24 cellular contexts compared by ENCODE assay signal in the genomic region with DNA sequence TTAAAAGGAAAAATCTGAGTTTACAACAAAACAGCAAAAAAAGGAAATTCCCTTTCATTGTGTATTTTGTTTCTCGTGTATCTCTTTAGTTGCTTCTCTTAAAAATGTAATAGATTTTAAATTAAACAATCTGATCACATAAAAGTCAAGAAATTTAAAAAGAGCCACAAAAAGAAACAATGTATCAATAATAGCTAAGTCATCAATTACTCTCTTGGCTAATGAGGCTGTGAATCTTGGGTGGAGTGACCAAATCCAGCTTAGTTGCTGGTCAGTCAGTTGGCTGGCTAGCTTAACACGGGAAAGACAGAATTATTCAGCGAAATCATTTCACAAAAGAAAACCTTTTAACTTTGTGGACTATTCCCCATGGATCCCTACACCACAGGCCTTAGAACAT. TPM values are rescaled to one million over a fixed set of nuclear protein-coding genes. Genes with fewer than 3 reads are reported as not detected.
A peak's percentile ranks its signal among the peaks of the same experiment; 100 is the strongest.
DNase-seq lines count a peak whose midpoint lies in the region; ATAC-seq and TF ChIP-seq lines count a peak whose summit lies in the region.
"Had no signal": no experiment of that assay in that cellular context is flagged by ENCODE, and none has a peak within 500 bp of the region (broad histone marks: within the 10 kb centered on the region; RNA-seq: fewer than 3 reads in every experiment).

No MANE protein-coding gene starts in this region.

- no peak overlapping the region for H3K27ac ChIP-seq in CD8-positive, alpha-beta T cell (ENCODE audit: low read depth, low read length)
- H3K27ac ChIP-seq: 22Rv1, RWPE1, SK-N-MC, upper lobe of left lung had no signal

- POLR2A ChIA-PET in CD8-positive, alpha-beta T cell (lab: Charles Lee), result interaction anchor here (0.7 kb wide), 1 partner anchor 12 kb away, joined by 3 read pairs; no protein-coding TSS in a partner anchor
- POLR2A ChIA-PET in naive thymus-derived CD8-positive, alpha-beta T cell (lab: Charles Lee), result interaction anchor here (1.8 to 6.5 kb wide), 2 partner anchors 9 to 59 kb away, joined by 4 to 73 read pairs; no protein-coding TSS in a partner anchor

- no peak overlapping the region for H3K4me3 ChIP-seq in CD8-positive, alpha-beta T cell (ENCODE audit: low read depth, low read length)
- H3K4me3 ChIP-seq: gastroesophageal sphincter, SK-N-MC, upper lobe of left lung had no signal

- TF ChIP-seq CTCF in CD8-positive, alpha-beta T cell (IDR thresholded peaks at IDR 0.05), result no peak

- H3K4me1 ChIP-seq in CD8-positive, alpha-beta T cell (ENCODE audit: insufficient read depth, low read length), result peaks cover 47% of the 10 kb centered on the region

- peaks cover 51% of the 10 kb centered on the region for H3K4me1 Mint-ChIP-seq in T-helper 1 cell treated with Interleukin-12 subunit alpha and Interleukin-12 subunit beta and Interleukin-4 antibody, amounts not matched to agents 30 μg/mL and 1 μg/mL, for 36 hours (ENCODE audit: low read depth)
- peaks cover 57% of the 10 kb centered on the region for H3K4me1 Mint-ChIP-seq in CD8-positive, alpha-beta T cell (ENCODE audit: low read depth)
- H3K4me1 Mint-ChIP-seq in T-helper 17 cell, result peaks cover 61% of the 10 kb centered on the region
- H3K4me1 Mint-ChIP-seq in naive thymus-derived CD8-positive, alpha-beta T cell, result peaks cover 30 to 67% (median 58%) of the 10 kb centered on the region in 4 donors

- no peaks in the 10 kb centered on the region for H3K9me3 Mint-ChIP-seq in T-helper 1 cell treated with Interleukin-12 subunit alpha and Interleukin-12 subunit beta and Interleukin-4 antibody, amounts not matched to agents 30 μg/mL and 1 μg/mL, for 36 hours
- no peaks in the 10 kb centered on the region for H3K9me3 Mint-ChIP-seq in CD8-positive, alpha-beta T cell
- H3K9me3 Mint-ChIP-seq in naive thymus-derived CD8-positive, alpha-beta T cell, result no peaks in the 10 kb centered on the region
- H3K9me3 Mint-ChIP-seq: dendritic cell treated with granulocyte-macrophage colony-stimulating factor and Interleukin-4, amounts not matched to agents 40 ng/mL and 50 ng/mL, for 4 days had no signal

- DNase-seq in T-helper 1 cell, result no peak
- no peak for DNase-seq in CD8-positive, alpha-beta T cell
- DNase-seq in T-helper 17 cell, result no peak
- no peak for DNase-seq in naive thymus-derived CD8-positive, alpha-beta T cell
- no peak for DNase-seq in cerebellar cortex (ENCODE audit: low spot score)
- DNase-seq: activated CD4-positive, alpha-beta T cell treated with anti-CD3 and anti-CD28 coated beads, Interleukin-2, amount 50 U/mL, for 4 hours; activated gamma-delta T cell treated with Interleukin-2 at 50 U/mL for 16 hours; aorta; COR-L47; islet precursor cell; Kasumi-1; NCI-H187 treated with DMSO at 0.1 percent for 48 hours; NCI-H2227 treated with DMSO at 0.1 percent for 48 hours; NCI-H69; T-helper 9 cell; upper lobe of left lung had no signal

- no peaks in the 10 kb centered on the region for H3K36me3 Mint-ChIP-seq in T-helper 1 cell treated with Interleukin-12 subunit alpha and Interleukin-12 subunit beta and Interleukin-4 antibody, amounts not matched to agents 30 μg/mL and 1 μg/mL, for 36 hours (ENCODE audit: low read depth)
- peaks cover 6% of the 10 kb centered on the region for H3K36me3 Mint-ChIP-seq in CD8-positive, alpha-beta T cell
- no peaks in the 10 kb centered on the region for H3K36me3 Mint-ChIP-seq in T-helper 17 cell (ENCODE audit: low read depth)
- no peaks in the 10 kb centered on the region for H3K36me3 Mint-ChIP-seq in naive thymus-derived CD8-positive, alpha-beta T cell

- ATAC-seq in CD8-positive, alpha-beta T cell, result no peak
- no peak for ATAC-seq in T-helper 17 cell
- ATAC-seq in naive thymus-derived CD8-positive, alpha-beta T cell, result no peak
- ATAC-seq in GM21360 (IDR thresholded peaks at IDR 0.05; ENCODE audit: unreplicated experiment), result no peak
- no peak for ATAC-seq in HG03175 (IDR thresholded peaks at IDR 0.05; ENCODE audit: unreplicated experiment)
- ATAC-seq: gastroesophageal sphincter had no signal

- no peaks in the 10 kb centered on the region for H3K9me3 ChIP-seq in CD8-positive, alpha-beta T cell (ENCODE audit: low read length)
- H3K9me3 ChIP-seq in T-helper 17 cell (ENCODE audit: control insufficient read depth, low read length, poor library complexity, severe bottlenecking), result no peaks in the 10 kb centered on the region
- H3K9me3 ChIP-seq: gastroesophageal sphincter, upper lobe of left lung had no signal

- peak overlapping the region; percentile 16 for H3K4me3 Mint-ChIP-seq in T-helper 1 cell treated with Interleukin-12 subunit alpha and Interleukin-12 subunit beta and Interleukin-4 antibody, amounts not matched to agents 30 μg/mL and 1 μg/mL, for 36 hours
- H3K4me3 Mint-ChIP-seq in CD8-positive, alpha-beta T cell, result no peak overlapping the region
- H3K4me3 Mint-ChIP-seq in T-helper 17 cell, result peak overlapping the region; percentile 94
- peak overlapping the region in 9 of 10 donors; percentile 16 to 98 (median 46) for H3K4me3 Mint-ChIP-seq in naive thymus-derived CD8-positive, alpha-beta T cell
- H3K4me3 Mint-ChIP-seq: dendritic cell treated with granulocyte-macrophage colony-stimulating factor and Interleukin-4, amounts not matched to agents 40 ng/mL and 50 ng/mL, for 4 days had no signal

- CTCF ChIA-PET in CD8-positive, alpha-beta T cell (lab: Charles Lee), result interaction anchor here (1.3 to 5.1 kb wide), 3 partner anchors 16 to 108 kb away, joined by 5 to 30 read pairs (median 6); no protein-coding TSS in a partner anchor

- intact Hi-C loops in CD8-positive, alpha-beta T cell (cut with DNase I, micrococcal nuclease), result loop anchor here in 1 of 2 experiments (10.0 kb wide), 1 partner anchor 302 kb away; the partner anchor contains the start of gene DCP1A

- H3K27ac Mint-ChIP-seq in T-helper 1 cell treated with Interleukin-12 subunit alpha and Interleukin-12 subunit beta and Interleukin-4 antibody, amounts not matched to agents 30 μg/mL and 1 μg/mL, for 36 hours, result no peak overlapping the region
- peak overlapping the region; percentile 0 for H3K27ac Mint-ChIP-seq in CD8-positive, alpha-beta T cell
- H3K27ac Mint-ChIP-seq in T-helper 17 cell, result peak overlapping the region; percentile 98
- peak overlapping the region in 6 of 10 donors; percentile 26 to 99 (median 97) for H3K27ac Mint-ChIP-seq in naive thymus-derived CD8-positive, alpha-beta T cell
- H3K27ac Mint-ChIP-seq: dendritic cell treated with granulocyte-macrophage colony-stimulating factor and Interleukin-4, amounts not matched to agents 40 ng/mL and 50 ng/mL, for 4 days had no signal

- peaks cover 11% of the 10 kb centered on the region for H3K27me3 Mint-ChIP-seq in T-helper 1 cell treated with Interleukin-12 subunit alpha and Interleukin-12 subunit beta and Interleukin-4 antibody, amounts not matched to agents 30 μg/mL and 1 μg/mL, for 36 hours (ENCODE audit: low read depth)
- no peaks in the 10 kb centered on the region for H3K27me3 Mint-ChIP-seq in CD8-positive, alpha-beta T cell (ENCODE audit: low read depth)
- no peaks in the 10 kb centered on the region for H3K27me3 Mint-ChIP-seq in T-helper 17 cell
- H3K27me3 Mint-ChIP-seq in naive thymus-derived CD8-positive, alpha-beta T cell, result no peaks in the 10 kb centered on the region

- no peaks in the 10 kb centered on the region for H3K27me3 ChIP-seq in CD8-positive, alpha-beta T cell (ENCODE audit: insufficient read depth, low read length)
- H3K27me3 ChIP-seq: gastroesophageal sphincter, upper lobe of left lung had no signal

- H3K36me3 ChIP-seq in CD8-positive, alpha-beta T cell (ENCODE audit: insufficient read depth, low read length), result no peaks in the 10 kb centered on the region
- H3K36me3 ChIP-seq: gastroesophageal sphincter, upper lobe of left lung had no signal

RNA-seq across cellular contexts. Expression of gene SFMBT1, which starts 3.2 kb away (rescaled TPM):
- total RNA-seq in CD8-positive, alpha-beta T cell, result 10 to 100 TPM; 23.6 to 26.2 TPM
- 10 to 100 TPM; 36.1 to 49.8 TPM for total RNA-seq in T-helper 17 cell
- total RNA-seq in naive thymus-derived CD8-positive, alpha-beta T cell, result 10 to 100 TPM; 35.2 to 35.5 TPM
- 10 to 100 TPM; 13.4 to 29.7 (median 18.1) TPM for polyA plus RNA-seq in naive thymus-derived CD8-positive, alpha-beta T cell
